9 cellular contexts compared by ENCODE assay signal in genomic region chr15:64855206-64856000, GRCh38. TPM values are rescaled to one million over a fixed set of nuclear protein-coding genes. Genes with fewer than 3 reads are reported as not detected.
DNase-seq lines count a peak whose midpoint lies in the region; ATAC-seq and TF ChIP-seq lines count a peak whose summit lies in the region.
"Had no signal": no experiment of that assay in that cellular context is flagged by ENCODE, and none has a peak within 500 bp of the region (broad histone marks: within the 10 kb centered on the region; RNA-seq: fewer than 3 reads in every experiment).

No MANE protein-coding gene starts in this region.

- peaks cover 53% of the 10 kb centered on the region for H3K4me1 ChIP-seq in BLaER1
- H3K4me1 ChIP-seq in esophagus (ENCODE audit: control insufficient read depth in 2 of 2, insufficient read depth in 2 of 2, low read length in 1 of 2): peaks cover 5 to 31% of the 10 kb centered on the region in 2 donors
- H3K4me1 ChIP-seq in osteoblast (ENCODE audit: insufficient read depth, low read length): peaks cover 59% of the 10 kb centered on the region

- peak; percentile 57 for DNase-seq in LHCN-M2 (ENCODE audit: low read depth)
- DNase-seq in osteoblast (ENCODE audit: insufficient read length, low spot score, missing footprints): peak; percentile 79
- DNase-seq in midbrain (lab: John Stamatoyannopoulos, UW): no peak
- no peak for DNase-seq in COLO668 (lab: John Stamatoyannopoulos, UW; ENCODE audit: unreplicated experiment)
- DNase-seq in activated CD8-positive, alpha-beta memory T cell treated with anti-CD3 and anti-CD28 coated beads, Interleukin-2, amount 50 U/mL, for 48 hours: no peak
- DNase-seq: NCI-H1436 treated with DMSO at 0.1 percent for 48 hours had no signal

- H3K36me3 ChIP-seq in BLaER1 (peaks cover 90% of the 10 kb centered on the region), esophagus (ENCODE audit: control insufficient read depth in 2 of 2, insufficient read depth in 2 of 2, low read length in 1 of 2) (peaks cover 0 to 17% of the 10 kb centered on the region in 2 donors), osteoblast (ENCODE audit: insufficient read depth, low read length) (peaks cover 48% of the 10 kb centered on the region)

- peaks cover 93% of the 10 kb centered on the region for H3K79me2 ChIP-seq in osteoblast (ENCODE audit: insufficient read depth, low read length)

- H3K9ac ChIP-seq in BLaER1: peak overlapping the region; percentile 57

- TF ChIP-seq CTCF in osteoblast (IDR thresholded peaks at IDR 0.05; ENCODE audit: extremely low read depth, low read depth, low read length): no peak

- no peak for ATAC-seq in GM21360 (IDR thresholded peaks at IDR 0.05; ENCODE audit: unreplicated experiment)

- H3K27me3 ChIP-seq in BLaER1 (no peaks in the 10 kb centered on the region), esophagus (ENCODE audit: control insufficient read depth in 1 of 2, insufficient read depth in 2 of 2, low read length in 2 of 2) (no peaks in the 10 kb centered on the region), osteoblast (ENCODE audit: insufficient read depth, low read length) (no peaks in the 10 kb centered on the region)

- H3K9me3 ChIP-seq in BLaER1 (no peaks in the 10 kb centered on the region), esophagus (ENCODE audit: control insufficient read depth in 2 of 2, insufficient read depth in 1 of 2, low read depth in 1 of 2, low read length in 1 of 2) (no peaks in the 10 kb centered on the region), osteoblast (ENCODE audit: low read depth, low read length) (no peaks in the 10 kb centered on the region)

- H3K4me2 ChIP-seq in BLaER1: peak overlapping the region; percentile 62
- H3K4me2 ChIP-seq in osteoblast (ENCODE audit: insufficient read depth, low read length): no peak overlapping the region

- no peak overlapping the region for H2AFZ ChIP-seq in osteoblast (ENCODE audit: low read length)

- WGBS in esophagus, 2 donors: 48 to 59% methylated on average over 7 of the region's 7 CpGs

- peak overlapping the region; percentile 62 for H3K27ac ChIP-seq in BLaER1
- peak overlapping the region; percentile 46 to 78 for H3K27ac ChIP-seq in esophagus (ENCODE audit: low read depth in 2 of 2, low read length in 1 of 2)
- peak overlapping the region; percentile 62 for H3K27ac ChIP-seq in osteoblast (ENCODE audit: low read depth, low read length)

- H3K4me3 ChIP-seq in BLaER1 (no peak overlapping the region), esophagus (ENCODE audit: low read depth in 1 of 2, low read length in 2 of 2) (no peak overlapping the region), osteoblast (ENCODE audit: insufficient read depth, low read length) (no peak overlapping the region)

- peaks cover 66% of the 10 kb centered on the region for H4K20me1 ChIP-seq in BLaER1
- H4K20me1 ChIP-seq in osteoblast (ENCODE audit: insufficient read depth, low read length): peaks cover 21% of the 10 kb centered on the region

RNA-seq across cellular contexts. Expression of gene PLEKHO2, which starts 13.7 kb away (rescaled TPM):
- total RNA-seq in LHCN-M2 (2014; rRNA removed) (26.7 and 33.8 TPM in 2 replicates), osteoblast (38.3 and 41.6 TPM in 2 replicates)
- polyA plus RNA-seq in LHCN-M2 (2012): 33.0 TPM
- polyA plus RNA-seq in esophagus: 1 to 10 TPM; 4.8 to 6.6 TPM

RNA-seq across cellular contexts. Expression of gene PIF1, which starts 30.0 kb away (rescaled TPM):
- total RNA-seq in LHCN-M2 (2014; rRNA removed) (26.4 and 43.9 TPM in 2 replicates), osteoblast (6.2 and 9.4 TPM in 2 replicates)
- 6.8 TPM for polyA plus RNA-seq in LHCN-M2 (2012)
- polyA plus RNA-seq in esophagus: 1 to 10 TPM; 5.0 to 9.2 TPM

RNA-seq across cellular contexts. Expression of gene ANKDD1A, which starts 56.3 kb away (rescaled TPM):
- 1.9 and 2.8 TPM in 2 replicates for total RNA-seq in LHCN-M2 (2014; rRNA removed)
- 2.5 TPM for polyA plus RNA-seq in LHCN-M2 (2012)
- polyA plus RNA-seq in esophagus: 1 to 10 TPM; 1.4 to 1.9 TPM
- total RNA-seq in osteoblast: 3.8 and 6.2 TPM in 2 replicates

Comparison
In these comparisons a context has a peak if more than half of its experiments do, and no peak if none do; other contexts are left out.
1. DNase-seq: peak in LHCN-M2 (single experiment) and osteoblast (single experiment); none in midbrain (single experiment), COLO668 (single experiment) and activated CD8-positive, alpha-beta memory T cell treated with anti-CD3 and anti-CD28 coated beads, Interleukin-2, amount 50 U/mL, for 48 hours (single experiment).
2. Peak in every context shown above with its lines, with median percentiles within 50 percentile points of each other: H3K27ac ChIP-seq.